Comparison of ENCODE assay signal across 12 cellular contexts in the genomic region with DNA sequence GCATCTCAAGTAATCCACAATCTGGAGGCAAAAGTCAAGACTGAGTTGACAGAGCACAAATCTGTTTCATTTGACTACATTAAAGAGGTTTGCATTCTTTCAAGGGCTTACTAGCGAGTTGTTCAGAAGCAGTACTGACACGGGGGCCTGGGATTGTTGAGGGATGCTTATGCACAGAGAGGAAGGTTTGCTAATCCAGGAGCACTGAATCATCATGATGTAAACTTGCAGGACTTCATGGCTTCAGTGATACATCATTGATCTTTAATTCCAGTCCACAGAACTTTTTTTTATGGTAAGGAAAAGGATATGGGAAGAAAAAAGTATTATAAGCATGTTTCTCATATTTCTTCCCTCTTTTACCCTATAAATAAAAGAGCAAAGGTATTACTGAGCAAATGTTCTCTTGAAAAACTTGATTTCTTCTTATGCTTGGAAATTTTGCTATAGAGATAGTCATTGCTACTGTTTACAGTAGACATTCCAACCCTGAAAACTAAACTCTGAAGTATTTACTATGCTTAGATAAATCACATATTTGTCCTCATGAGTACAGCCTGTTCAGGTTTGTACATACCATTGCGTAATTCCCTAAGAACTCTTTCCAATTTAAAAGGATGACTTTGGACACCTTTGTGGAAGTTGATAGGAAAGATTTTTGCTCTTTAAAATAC.
DNase-seq lines count a peak whose midpoint lies in the region; FAIRE-seq and TF ChIP-seq lines count a peak whose summit lies in the region.
"Had no signal": no experiment of that assay in that cellular context is flagged by ENCODE, and none has a peak within 500 bp of the region (broad histone marks: within the 10 kb centered on the region; RNA-seq: fewer than 3 reads in every experiment).

No MANE protein-coding gene starts in this region.

- CTCF ChIA-PET in mammary epithelial cell (lab: Charles Lee; ENCODE audit: low non-redundant PET), result no interaction called here

- H3K27me3 ChIP-seq in ACC112 (ENCODE audit: insufficient read depth, low read length) (no peaks in the 10 kb centered on the region), mammary epithelial cell (ENCODE audit: insufficient read depth, low read length) (no peaks in the 10 kb centered on the region)

- no TSS peak for BruUV-seq in mammary epithelial cell (replicated peaks; lab: Mats Ljungman, UMichigan)

- H3K27ac ChIP-seq in ACC112 (ENCODE audit: low read depth, low read length) (peak overlapping the region; percentile 99), mammary epithelial cell (ENCODE audit: insufficient read depth, low read depth, low read length) (peak overlapping the region; percentile 46), mesodermal cell (ENCODE audit: low read depth, low read length, severe bottlenecking) (peak overlapping the region; percentile 96)

- H3K4me1 ChIP-seq in ACC112 (ENCODE audit: control insufficient read depth, insufficient read depth, low read length, unreplicated experiment) (peaks cover 25% of the 10 kb centered on the region), mammary epithelial cell (ENCODE audit: insufficient read depth, low read length) (peaks cover 22% of the 10 kb centered on the region), mesodermal cell (ENCODE audit: control insufficient read depth, insufficient read depth, low read length, poor library complexity, severe bottlenecking) (peaks cover 21% of the 10 kb centered on the region)

- H3K9me3 ChIP-seq in mammary epithelial cell (replicated peaks; ENCODE audit: insufficient read depth, low read length), result no peaks in the 10 kb centered on the region
- H3K9me3 ChIP-seq in mesodermal cell (ENCODE audit: control insufficient read depth, low read length), result peaks cover 13% of the 10 kb centered on the region

- in situ Hi-C loops in mammary epithelial cell (cut with MboI; ENCODE audit: low sequenced_read_pairs in 2 of 2), result no loop called here

- peak overlapping the region; percentile 27; the same call in 1 of the 2 replicates for H3K4me3 ChIP-seq in ACC112 (ENCODE audit: low read depth, low read length)
- no peak overlapping the region for H3K4me3 ChIP-seq in mammary epithelial cell (replicated peaks in 1 of 3; ENCODE audit: insufficient read depth in 1 of 3, low read depth in 2 of 3, low read length in 3 of 3)
- H3K4me3 ChIP-seq in mesodermal cell (ENCODE audit: extremely low read depth, insufficient read depth, low read length, poor library complexity, severe bottlenecking), result no peak overlapping the region

- no peak for FAIRE-seq in HTR-8/SVneo (lab: Jason Lieb, UNC)

- H3K79me2 ChIP-seq in ACC112 (ENCODE audit: control insufficient read depth, insufficient read depth, low read length, unreplicated experiment) (no peaks in the 10 kb centered on the region), mammary epithelial cell (ENCODE audit: insufficient read depth, low read length) (no peaks in the 10 kb centered on the region)

- 20% methylated on average over 3 of the region's 3 CpGs for WGBS in mammary epithelial cell (ENCODE audit: low coverage, missing lambda C conversion rate)
- WGBS in mesodermal cell (ENCODE audit: insufficient coverage in 2 of 2), 2 experiments, result 31 to 46% methylated on average over 2 of the region's 3 CpGs

- H2AFZ ChIP-seq in ACC112 (ENCODE audit: low read length, unreplicated experiment) (no peak overlapping the region), mammary epithelial cell (ENCODE audit: low read depth, low read length) (no peak overlapping the region)

- intact Hi-C loops in mammary epithelial cell (cut with micrococcal nuclease), result loop anchor here (2.0 kb wide), 1 partner anchor 78 kb away; a partner anchor contains a TSS
- intact Hi-C loops in posterior cingulate gyrus (cut with DNase I), result no loop called here

- peak overlapping the region; percentile 43 for H3K4me2 ChIP-seq in mammary epithelial cell (ENCODE audit: insufficient read depth, low read depth, low read length)

- no peak overlapping the region for H3K9ac ChIP-seq in mammary epithelial cell (ENCODE audit: insufficient read depth, low read length)

- no peak for TF ChIP-seq CTCF in mammary epithelial cell (conservative IDR thresholded peaks at IDR 0.05 in 1 of 2, IDR thresholded peaks at IDR 0.05 in 1 of 2; ENCODE audit: extremely low read depth in 1 of 2, insufficient read depth in 1 of 2, low read depth in 1 of 2, low read length in 2 of 2)

- dilution Hi-C loops in mammary epithelial cell (cut with HindIII; ENCODE audit: low sequenced_read_pairs), result loop anchor here (5.0 kb wide), 1 partner anchor 46 kb away; no protein-coding TSS in a partner anchor

- no peaks in the 10 kb centered on the region for H4K20me1 ChIP-seq in mammary epithelial cell (ENCODE audit: insufficient read depth, low read length)

- H3K36me3 ChIP-seq in ACC112 (ENCODE audit: insufficient read depth, low read length) (no peaks in the 10 kb centered on the region), mammary epithelial cell (ENCODE audit: insufficient read depth, low read length) (no peaks in the 10 kb centered on the region), mesodermal cell (ENCODE audit: control insufficient read depth, insufficient read depth, low read length) (no peaks in the 10 kb centered on the region)

- DNase-seq in HTR-8/SVneo (ENCODE audit: insufficient read length, low spot score) (peak; percentile 53), mammary epithelial cell (peak; percentile 79), posterior cingulate gyrus (no peak), NOMO-1 treated with dmso at 0.1 percent for 144 hours (lab: John Stamatoyannopoulos, UW; ENCODE audit: unreplicated experiment) (no peak), NCI-H2171 (lab: John Stamatoyannopoulos, UW) (no peak), D341Med (ENCODE audit: low spot score) (no peak)
- DNase-seq: CD4-positive, CD25-positive, alpha-beta regulatory T cell; KBM-7; left cardiac atrium; stimulated activated CD4-positive, alpha-beta T cell treated with anti-CD3 and anti-CD28 coated beads, Interleukin-15, amount 100 ng/mL, for 24 hours had no signal

Comparison
In these comparisons a context has a peak if more than half of its experiments do, and no peak if none do; other contexts are left out.
1. H3K27ac ChIP-seq: peak in every context shown above with its lines; median percentile 99 in ACC112; 96 in mesodermal cell; 46 in mammary epithelial cell.
2. DNase-seq: peak in HTR-8/SVneo (single experiment) and mammary epithelial cell (single experiment); none in posterior cingulate gyrus (0 of 10), NOMO-1 treated with dmso at 0.1 percent for 144 hours (single experiment), NCI-H2171 (single experiment) and D341Med (single experiment).